Comparison of ENCODE assay signal across 10 cellular contexts in genomic region chr9:137582286-137582860, GRCh38. TPM values are rescaled to one million over a fixed set of nuclear protein-coding genes. Genes with fewer than 3 reads are reported as not detected.
DNase-seq lines count a peak whose midpoint lies in the region; ATAC-seq and TF ChIP-seq lines count a peak whose summit lies in the region.
"Had no signal": no experiment of that assay in that cellular context is flagged by ENCODE, and none has a peak within 500 bp of the region (broad histone marks: within the 10 kb centered on the region; RNA-seq: fewer than 3 reads in every experiment).

No MANE protein-coding gene starts in this region.

- no peaks in the 10 kb centered on the region for H3K27me3 ChIP-seq in mesendoderm (ENCODE audit: insufficient read depth, low read length, poor library complexity)
- H3K27me3 ChIP-seq: sigmoid colon had no signal

- no CpG with 5 or more reads among the region's 20 CpGs for WGBS in mesendoderm (ENCODE audit: extremely low coverage, insufficient coverage, low lambda C conversion rate)

- no peak overlapping the region for H3K23ac ChIP-seq in mesendoderm (ENCODE audit: low read length)

- no peak overlapping the region for H4K5ac ChIP-seq in mesendoderm (ENCODE audit: low read length)

- no peak for ATAC-seq in HG02623 (IDR thresholded peaks at IDR 0.05; ENCODE audit: unreplicated experiment)

- peaks cover 9% of the 10 kb centered on the region for H3K79me2 ChIP-seq in mesendoderm (ENCODE audit: control insufficient read depth, insufficient read depth, low read length)

- no peak overlapping the region for H3K56ac ChIP-seq in mesendoderm (ENCODE audit: low read length)

- in situ Hi-C loops in astrocyte of the spinal cord (cut with HindIII; ENCODE audit: low sequenced_read_pairs): no loop called here

- H3K36me3 ChIP-seq in mesendoderm (ENCODE audit: control insufficient read depth, insufficient read depth, low read length): peaks cover 16% of the 10 kb centered on the region

- no peak overlapping the region for H3K4me2 ChIP-seq in mesendoderm (ENCODE audit: low read length)

- H3K4me3 ChIP-seq in astrocyte of the spinal cord (ENCODE audit: low read depth, low read length) (no peak overlapping the region), mesendoderm (ENCODE audit: low read length) (no peak overlapping the region)
- H3K4me3 ChIP-seq: sigmoid colon had no signal

- H3K18ac ChIP-seq in mesendoderm (ENCODE audit: low read length): no peak overlapping the region

- H3K4ac ChIP-seq in mesendoderm (ENCODE audit: low read depth, low read length): no peak overlapping the region

- H3K79me1 ChIP-seq in mesendoderm (ENCODE audit: low read length): peaks cover 5% of the 10 kb centered on the region

- no peak overlapping the region for H2BK15ac ChIP-seq in mesendoderm (replicated peaks; ENCODE audit: low read depth)

- H3K4me1 ChIP-seq in mesendoderm (ENCODE audit: control insufficient read depth, low read depth, low read length): peaks cover 2% of the 10 kb centered on the region

- H2BK5ac ChIP-seq in mesendoderm (ENCODE audit: low read length): no peak overlapping the region

- H4K8ac ChIP-seq in mesendoderm (ENCODE audit: low read depth, low read length): no peak overlapping the region

- peak; percentile 16 for TF ChIP-seq CTCF in astrocyte of the spinal cord (IDR thresholded peaks at IDR 0.05; ENCODE audit: low read depth, low read length)

- H3K9ac ChIP-seq in mesendoderm (ENCODE audit: low read length): no peak overlapping the region

- no peak overlapping the region for H2AK5ac ChIP-seq in mesendoderm (ENCODE audit: low read length)

- DNase-seq in EL: peak; percentile 23
- peak; percentile 67 for DNase-seq in HuH-7 (ENCODE audit: low spot score)
- no peak for DNase-seq in astrocyte of the spinal cord (ENCODE audit: low read depth, low spot score)
- DNase-seq in mesendoderm: peak; percentile 37
- no peak for DNase-seq in SK-N-DZ (ENCODE audit: low spot score)
- no peak for DNase-seq in stimulated activated CD4-positive, alpha-beta T cell treated with anti-CD3 and anti-CD28 coated beads, Interleukin-2, amount 100 ng/mL, for 48 hours
- DNase-seq: anterior cingulate cortex, NCI-H2081, sigmoid colon had no signal

- no peak overlapping the region for H2BK120ac ChIP-seq in mesendoderm (ENCODE audit: low read depth, low read length)

- H3K27ac ChIP-seq in mesendoderm (ENCODE audit: low read depth, low read length): no peak overlapping the region
- H3K27ac ChIP-seq: sigmoid colon had no signal

RNA-seq across cellular contexts. Expression of gene DPH7, which starts 3.6 kb away (rescaled TPM):
- polyA plus RNA-seq in mesendoderm (2013, experiment 1 of 2): 31.5 TPM
- 31.5 TPM for polyA plus RNA-seq in mesendoderm (2013, experiment 2 of 2)
- 86.2 and 109 TPM in 2 replicates for polyA plus RNA-seq in SK-N-DZ (2014; cell fraction: cytosol; rRNA removed)
- polyA plus RNA-seq in SK-N-DZ (2014; cell fraction: nucleus; rRNA removed): 392 and 393 TPM in 2 replicates

RNA-seq across cellular contexts. Expression of gene ZMYND19, which starts 7.9 kb away (rescaled TPM):
- 30.2 TPM for polyA plus RNA-seq in mesendoderm (2013, experiment 1 of 2)
- 29.7 TPM for polyA plus RNA-seq in mesendoderm (2013, experiment 2 of 2)
- polyA plus RNA-seq in SK-N-DZ (2014; cell fraction: cytosol; rRNA removed): 88.9 and 95.8 TPM in 2 replicates
- 178 and 188 TPM in 2 replicates for polyA plus RNA-seq in SK-N-DZ (2014; cell fraction: nucleus; rRNA removed)

RNA-seq across cellular contexts. Expression of gene ARRDC1, which starts 23.1 kb away (rescaled TPM):
- 12.8 TPM for polyA plus RNA-seq in mesendoderm (2013, experiment 1 of 2)
- 11.7 TPM for polyA plus RNA-seq in mesendoderm (2013, experiment 2 of 2)
- polyA plus RNA-seq in SK-N-DZ (2014; cell fraction: cytosol; rRNA removed): 15.9 and 21.1 TPM in 2 replicates
- polyA plus RNA-seq in SK-N-DZ (2014; cell fraction: nucleus; rRNA removed): 72.2 and 94.4 TPM in 2 replicates

RNA-seq across cellular contexts. Expression of gene MRPL41, which starts 30.7 kb away (rescaled TPM):
- polyA plus RNA-seq in mesendoderm (2013, experiment 1 of 2): 28.7 TPM
- 28.9 TPM for polyA plus RNA-seq in mesendoderm (2013, experiment 2 of 2)
- polyA plus RNA-seq in SK-N-DZ (2014; cell fraction: cytosol; rRNA removed): 28.9 and 35.2 TPM in 2 replicates
- polyA plus RNA-seq in SK-N-DZ (2014; cell fraction: nucleus; rRNA removed): 25.8 and 41.2 TPM in 2 replicates

RNA-seq across cellular contexts. Expression of gene PNPLA7, which starts 32.2 kb away (rescaled TPM):
- 0.22 TPM for polyA plus RNA-seq in mesendoderm (2013, experiment 1 of 2)
- polyA plus RNA-seq in mesendoderm (2013, experiment 2 of 2): 0.20 TPM
- polyA plus RNA-seq in SK-N-DZ (2014; cell fraction: cytosol; rRNA removed): 0.49 and 1.2 TPM in 2 replicates
- 9.1 and 11.6 TPM in 2 replicates for polyA plus RNA-seq in SK-N-DZ (2014; cell fraction: nucleus; rRNA removed)

Comparison
In these comparisons a context has a peak if more than half of its experiments do, and no peak if none do; other contexts are left out.
1. DNase-seq: peak in EL (single experiment), HuH-7 (single experiment) and mesendoderm (single experiment); none in astrocyte of the spinal cord (single experiment), SK-N-DZ (single experiment) and stimulated activated CD4-positive, alpha-beta T cell treated with anti-CD3 and anti-CD28 coated beads, Interleukin-2, amount 100 ng/mL, for 48 hours (0 of 2).